In the genomic region with DNA sequence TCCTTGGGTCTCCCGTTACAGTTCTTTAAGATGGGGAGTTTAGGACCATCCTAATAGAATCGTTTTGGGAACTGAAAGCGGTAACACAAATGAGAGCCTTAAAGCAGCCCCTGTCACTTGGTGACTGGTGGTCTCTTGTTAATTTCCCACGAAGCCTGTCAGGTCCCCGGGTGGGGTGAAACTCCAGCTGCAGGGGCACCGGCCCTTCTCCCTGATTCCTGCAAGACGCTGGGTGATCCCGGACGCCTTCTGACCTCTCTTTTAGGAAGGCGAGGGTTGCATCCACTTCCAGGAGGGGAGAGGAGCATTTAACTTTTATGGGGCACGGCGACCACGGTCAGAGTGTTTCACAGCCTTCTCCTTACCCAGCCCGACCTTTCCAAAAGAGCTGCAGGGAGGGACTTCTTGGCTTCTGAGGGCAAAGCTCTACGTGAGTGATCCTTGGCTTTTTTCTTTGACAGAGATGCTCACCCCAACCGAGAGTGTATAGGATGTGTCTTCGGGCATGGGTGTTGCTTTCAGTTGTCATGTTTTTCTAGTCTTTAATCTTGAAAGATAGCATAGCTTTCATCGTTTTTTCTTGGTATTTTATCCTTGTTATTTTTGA, we compare ENCODE assay signal across 8 cellular contexts. TPM values are rescaled to one million over a fixed set of nuclear protein-coding genes. Genes with fewer than 3 reads are reported as not detected.
DNase-seq lines count a peak whose midpoint lies in the region; ATAC-seq and TF ChIP-seq lines count a peak whose summit lies in the region.

No MANE protein-coding gene starts in this region.

- peak; percentile 38 for DNase-seq in D341Med (ENCODE audit: low spot score)
- peak; percentile 45 for DNase-seq in UCSD-AML1 (lab: John Stamatoyannopoulos, UW; ENCODE audit: unreplicated experiment)
- DNase-seq in fibroblast of mammary gland (ENCODE audit: low read depth): no peak
- peak in 2 of 5 donors; percentile 18 to 28 for DNase-seq in ovary
- DNase-seq in glomerular visceral epithelial cell (ENCODE audit: extremely low spot score): no peak
- no peak for DNase-seq in posterior vena cava (ENCODE audit: low spot score)

- no peaks in the 10 kb centered on the region for H3K27me3 ChIP-seq in ovary

- peaks cover 8% of the 10 kb centered on the region for H3K4me1 ChIP-seq in ovary (ENCODE audit: insufficient read depth)

- H3K27ac ChIP-seq in ovary: peak overlapping the region in 1 of 2 donors; percentile 50

- no peaks in the 10 kb centered on the region for H3K36me3 ChIP-seq in ovary

- H3K4me3 ChIP-seq in fibroblast of mammary gland (ENCODE audit: control insufficient read depth, low read depth, low read length): peak overlapping the region; percentile 96
- peak overlapping the region; percentile 77 for H3K4me3 ChIP-seq in ovary

- TF ChIP-seq EP300 in ovary (IDR thresholded peaks at IDR 0.05): no peak

- no peak for TF ChIP-seq POLR2A in ovary (IDR thresholded peaks at IDR 0.05)

- ATAC-seq in HG02642 (IDR thresholded peaks at IDR 0.05; ENCODE audit: poor library complexity, unreplicated experiment) (peak; percentile 22), GM18861 (IDR thresholded peaks at IDR 0.05; ENCODE audit: unreplicated experiment) (no peak)

- no peaks in the 10 kb centered on the region for H3K9me3 ChIP-seq in ovary

- no peak for TF ChIP-seq CTCF in fibroblast of mammary gland (conservative IDR thresholded peaks at IDR 0.05; ENCODE audit: control insufficient read depth, insufficient read depth, low read depth, low read length)
- no peak for TF ChIP-seq CTCF in ovary (IDR thresholded peaks at IDR 0.05)

- WGBS in ovary, 3 donors: 1 to 3% (median 2%) methylated on average over 18 of the region's 18 CpGs

- intact Hi-C loops in ovary (cut with DNase I): loop anchor here in 2 of 4 donors (5.0 to 10.0 kb wide), 3 partner anchors 48 to 109 kb away; partner anchors contain the start of genes ZNF223 (in 1 of the 2) and ZNF230 (in 1 of the 2)
- intact Hi-C loops in posterior vena cava (cut with DNase I): loop anchor here in 1 of 2 donors (10.0 kb wide), 1 partner anchor 59 kb away; the partner anchor contains the start of gene ZNF223

RNA-seq across cellular contexts. Expression of gene ZNF225, which starts 0.7 kb away (rescaled TPM):
- total RNA-seq in ovary: 1 to 10 TPM; 3.6 to 8.2 (median 6.9) TPM
- 1 to 10 TPM; 3.5 to 6.4 TPM for polyA plus RNA-seq in ovary
- 1 to 10 TPM; 3.5 to 6.0 TPM for total RNA-seq in posterior vena cava

RNA-seq across cellular contexts. Expression of gene ZNF224, which starts 19.7 kb away (rescaled TPM):
- 10 to 100 TPM; 20.0 to 31.0 (median 24.4) TPM for total RNA-seq in ovary
- polyA plus RNA-seq in ovary: 10 to 100 TPM; 16.2 to 19.0 TPM
- 10 to 100 TPM; 16.4 to 21.0 TPM for total RNA-seq in posterior vena cava

RNA-seq across cellular contexts. Expression of gene ZNF234, which starts 27.5 kb away (rescaled TPM):
- total RNA-seq in ovary (10 to 100 TPM in 5 of 7 donors, 1 to 10 TPM in 2; 5.5 to 14.4 (median 11.3) TPM), posterior vena cava (10 to 100 TPM in 1 of 2 donors, 1 to 10 TPM in 1; 9.4 to 10.0 TPM)
- 1 to 10 TPM; 4.2 to 8.5 TPM for polyA plus RNA-seq in ovary

RNA-seq across cellular contexts. Expression of gene ZNF284, which starts 41.9 kb away (rescaled TPM):
- total RNA-seq in ovary: 1 to 10 TPM in 6 of 7 donors, under 1 TPM in 1; 0.92 to 2.7 (median 2.1) TPM
- 1 to 10 TPM in 1 of 2 donors, under 1 TPM in 1; 0.90 to 2.1 TPM for polyA plus RNA-seq in ovary
- total RNA-seq in posterior vena cava: 1 to 10 TPM; 2.3 to 2.5 TPM

RNA-seq across cellular contexts. Expression of gene ZNF226, which starts 51.0 kb away (rescaled TPM):
- 10 to 100 TPM; 11.5 to 30.3 (median 22.4) TPM for total RNA-seq in ovary
- polyA plus RNA-seq in ovary: 10 to 100 TPM; 18.1 to 27.3 TPM
- 10 to 100 TPM; 15.8 to 19.8 TPM for total RNA-seq in posterior vena cava

Comparison
In these comparisons a context has a peak if more than half of its experiments do, and no peak if none do; other contexts are left out.
1. DNase-seq: peak in D341Med (single experiment) and UCSD-AML1 (single experiment); none in fibroblast of mammary gland (single experiment), glomerular visceral epithelial cell (single experiment) and posterior vena cava (single experiment).